ENCODE assay signal across 1 cellular context in the genomic region with DNA sequence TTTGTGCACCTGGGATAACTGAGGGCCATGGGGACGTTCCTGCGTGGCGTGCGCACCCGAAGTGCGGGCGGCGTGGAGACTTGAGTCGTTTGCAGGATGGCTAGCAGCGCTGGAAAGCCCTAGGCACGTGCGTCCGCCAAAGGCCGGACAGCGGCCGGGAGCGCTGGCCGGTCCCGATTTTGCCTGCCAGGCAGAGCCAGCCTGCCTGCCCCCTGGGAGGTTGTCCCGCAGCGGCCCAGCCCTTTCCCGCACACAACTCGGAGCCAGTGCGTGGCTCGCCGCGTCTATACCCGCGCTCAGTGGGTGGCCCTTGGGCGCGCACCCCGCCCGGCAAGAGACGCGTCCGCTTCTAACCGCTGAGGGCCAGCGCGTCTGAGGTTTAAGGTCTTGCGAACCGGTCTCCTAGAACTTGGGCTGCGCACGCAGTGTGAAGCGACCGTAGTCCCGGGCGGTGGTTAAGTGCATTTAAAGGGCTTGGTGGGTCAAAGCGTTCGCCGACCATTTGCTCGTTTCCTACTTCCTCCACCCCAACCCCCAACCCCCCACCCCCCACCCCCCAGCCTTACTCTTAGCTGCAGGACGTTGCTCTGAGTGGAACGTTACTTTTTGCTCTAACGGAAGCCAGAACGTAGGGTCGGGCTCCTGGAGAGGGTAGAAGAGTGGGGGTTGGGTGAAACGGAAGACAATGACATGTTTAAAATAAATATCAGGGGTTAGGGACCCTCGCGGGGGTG.
TF ChIP-seq lines count a peak whose summit lies in the region.

No MANE protein-coding gene starts in this region.

TF ChIP-seq in H1, 55 proteins besides CTCF, POLR2A, EP300 and RAD21 (continued from another document):
- TF ChIP-seq, protein P1, sequence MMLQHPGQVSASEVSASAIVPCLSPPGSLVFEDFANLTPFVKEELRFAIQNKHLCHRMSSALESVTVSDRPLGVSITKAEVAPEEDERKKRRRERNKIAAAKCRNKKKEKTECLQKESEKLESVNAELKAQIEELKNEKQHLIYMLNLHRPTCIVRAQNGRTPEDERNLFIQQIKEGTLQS (IDR thresholded peaks at IDR 0.05; ENCODE audit: insufficient read depth, low read depth, low read length): no peak
- TF ChIP-seq HDAC6 (IDR thresholded peaks at IDR 0.05; ENCODE audit: low read depth, low read length) (no peak), PHF8 (conservative IDR thresholded peaks at IDR 0.05; ENCODE audit: low read depth, low read length) (peak; percentile 59; the same call in 1 of the 2 replicates), USF2 (IDR thresholded peaks at IDR 0.05; ENCODE audit: low read length) (no peak), ASH2L (IDR thresholded peaks at IDR 0.05; ENCODE audit: low read length) (peak; percentile 47), TCF12 (IDR thresholded peaks at IDR 0.05; ENCODE audit: low read depth, low read length) (no peak), MAX (IDR thresholded peaks at IDR 0.05) (peak; percentile 76), MAFK (IDR thresholded peaks at IDR 0.05; ENCODE audit: low read depth, low read length) (no peak), TAF1 (IDR thresholded peaks at IDR 0.05; ENCODE audit: low read depth, low read length) (peak; percentile 61; the same call in 1 of the 2 replicates), SP2 (IDR thresholded peaks at IDR 0.05; ENCODE audit: low read length) (no peak), CREB1 (IDR thresholded peaks at IDR 0.05) (no peak)
- TF ChIP-seq, protein P2, sequence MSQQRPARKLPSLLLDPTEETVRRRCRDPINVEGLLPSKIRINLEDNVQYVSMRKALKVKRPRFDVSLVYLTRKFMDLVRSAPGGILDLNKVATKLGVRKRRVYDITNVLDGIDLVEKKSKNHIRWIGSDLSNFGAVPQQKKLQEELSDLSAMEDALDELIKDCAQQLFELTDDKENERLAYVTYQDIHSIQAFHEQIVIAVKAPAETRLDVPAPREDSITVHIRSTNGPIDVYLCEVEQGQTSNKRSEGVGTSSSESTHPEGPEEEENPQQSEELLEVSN (IDR thresholded peaks at IDR 0.05): no peak
